2 cellular contexts compared by ENCODE assay signal in the genomic region with DNA sequence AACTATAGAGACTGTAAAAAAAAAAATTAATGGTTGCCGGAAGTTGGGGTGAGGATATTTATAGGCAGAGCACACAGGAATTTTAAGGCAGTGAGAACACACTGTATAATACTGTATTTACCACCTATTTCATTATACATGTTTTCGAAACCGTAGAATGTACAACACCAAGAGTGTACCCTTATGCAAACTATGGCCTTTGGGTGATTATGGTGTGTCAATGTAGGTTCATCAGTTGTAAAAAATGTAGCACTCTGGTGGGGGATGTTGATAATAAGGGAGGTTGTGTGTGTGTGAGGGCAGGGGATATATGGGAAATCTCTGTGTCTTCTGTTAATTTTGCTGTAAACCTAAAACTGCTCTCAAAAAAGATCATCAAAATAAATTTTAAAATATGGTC.
TF ChIP-seq lines count a peak whose summit lies in the region.

No MANE protein-coding gene starts in this region.

TF ChIP-seq in GM23338, 12 proteins besides CTCF, POLR2A, EP300 and RAD21 (continued from another document):
- TF ChIP-seq EZH2phosphoT487 (IDR thresholded peaks at IDR 0.05; ENCODE audit: unreplicated experiment), result no peak
- TF ChIP-seq, protein P1, sequence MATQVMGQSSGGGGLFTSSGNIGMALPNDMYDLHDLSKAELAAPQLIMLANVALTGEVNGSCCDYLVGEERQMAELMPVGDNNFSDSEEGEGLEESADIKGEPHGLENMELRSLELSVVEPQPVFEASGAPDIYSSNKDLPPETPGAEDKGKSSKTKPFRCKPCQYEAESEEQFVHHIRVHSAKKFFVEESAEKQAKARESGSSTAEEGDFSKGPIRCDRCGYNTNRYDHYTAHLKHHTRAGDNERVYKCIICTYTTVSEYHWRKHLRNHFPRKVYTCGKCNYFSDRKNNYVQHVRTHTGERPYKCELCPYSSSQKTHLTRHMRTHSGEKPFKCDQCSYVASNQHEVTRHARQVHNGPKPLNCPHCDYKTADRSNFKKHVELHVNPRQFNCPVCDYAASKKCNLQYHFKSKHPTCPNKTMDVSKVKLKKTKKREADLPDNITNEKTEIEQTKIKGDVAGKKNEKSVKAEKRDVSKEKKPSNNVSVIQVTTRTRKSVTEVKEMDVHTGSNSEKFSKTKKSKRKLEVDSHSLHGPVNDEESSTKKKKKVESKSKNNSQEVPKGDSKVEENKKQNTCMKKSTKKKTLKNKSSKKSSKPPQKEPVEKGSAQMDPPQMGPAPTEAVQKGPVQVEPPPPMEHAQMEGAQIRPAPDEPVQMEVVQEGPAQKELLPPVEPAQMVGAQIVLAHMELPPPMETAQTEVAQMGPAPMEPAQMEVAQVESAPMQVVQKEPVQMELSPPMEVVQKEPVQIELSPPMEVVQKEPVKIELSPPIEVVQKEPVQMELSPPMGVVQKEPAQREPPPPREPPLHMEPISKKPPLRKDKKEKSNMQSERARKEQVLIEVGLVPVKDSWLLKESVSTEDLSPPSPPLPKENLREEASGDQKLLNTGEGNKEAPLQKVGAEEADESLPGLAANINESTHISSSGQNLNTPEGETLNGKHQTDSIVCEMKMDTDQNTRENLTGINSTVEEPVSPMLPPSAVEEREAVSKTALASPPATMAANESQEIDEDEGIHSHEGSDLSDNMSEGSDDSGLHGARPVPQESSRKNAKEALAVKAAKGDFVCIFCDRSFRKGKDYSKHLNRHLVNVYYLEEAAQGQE (IDR thresholded peaks at IDR 0.05; ENCODE audit: unreplicated experiment), result no peak
- peak; percentile 52 for TF ChIP-seq POLR2AphosphoS5 (IDR thresholded peaks at IDR 0.05; ENCODE audit: low read depth)

TF ChIP-seq in H1, 55 proteins besides CTCF, POLR2A, EP300 and RAD21 (continued from another document):
- TF ChIP-seq POLR2AphosphoS5 (IDR thresholded peaks at IDR 0.05; ENCODE audit: low read depth, low read length), result peak; percentile 73; the same call in 1 of the 2 replicates
